3 cellular contexts compared by ENCODE assay signal in the genomic region with DNA sequence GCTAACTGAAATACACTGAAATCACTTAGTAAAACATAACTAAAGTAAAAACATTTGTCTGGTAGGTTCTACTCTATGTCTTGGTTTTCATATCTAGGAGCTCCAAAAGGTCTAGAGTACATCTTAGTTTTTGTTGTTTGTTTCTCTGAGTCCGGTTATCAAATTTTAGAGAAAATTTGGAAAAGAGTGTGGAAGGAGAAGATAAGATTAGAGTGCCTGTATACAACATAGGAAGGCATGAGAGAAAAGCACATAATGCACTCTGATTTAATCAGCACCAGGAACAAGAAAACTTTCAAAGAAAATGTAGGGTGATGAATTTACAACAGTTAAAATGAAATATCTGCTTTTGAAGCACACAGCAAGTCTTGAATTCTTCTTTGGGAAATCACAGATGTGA.
TF ChIP-seq lines count a peak whose summit lies in the region.

No MANE protein-coding gene starts in this region.

TF ChIP-seq in GM23338, 12 proteins besides CTCF, POLR2A, EP300 and RAD21 (continues in another document):
- no peak for TF ChIP-seq EZH2 (IDR thresholded peaks at IDR 0.05; ENCODE audit: low read depth, unreplicated experiment)
- no peak for TF ChIP-seq EZH2phosphoT487 (IDR thresholded peaks at IDR 0.05; ENCODE audit: unreplicated experiment)
- no peak for TF ChIP-seq CREB1 (CRISPR knock-in tag; IDR thresholded peaks at IDR 0.05; ENCODE audit: low read depth)
- no peak for TF ChIP-seq ZNF462 (CRISPR knock-in tag; IDR thresholded peaks at IDR 0.05)
- TF ChIP-seq ZNF114 (CRISPR knock-in tag; IDR thresholded peaks at IDR 0.05), result no peak
- no peak for TF ChIP-seq NANOG (IDR thresholded peaks at IDR 0.05; ENCODE audit: borderline replicate concordance)
- no peak for TF ChIP-seq ZNF331 (CRISPR knock-in tag; IDR thresholded peaks at IDR 0.05; ENCODE audit: low read depth)
- no peak for TF ChIP-seq POLR2AphosphoS5 (IDR thresholded peaks at IDR 0.05; ENCODE audit: low read depth)

TF ChIP-seq in K562, 482 proteins besides CTCF, POLR2A, EP300 and RAD21:
- TF ChIP-seq BDP1 (IDR thresholded peaks at IDR 0.05; ENCODE audit: insufficient read depth, insufficient read length), result no peak
- TF ChIP-seq TEAD4 (IDR thresholded peaks at IDR 0.05; ENCODE audit: low read length), result 0 out of 2 replicates have a peak, but pooled peaks have one; percentile 38
- no peak for TF ChIP-seq TEAD4 (CRISPR knock-in tag; IDR thresholded peaks at IDR 0.05; ENCODE audit: borderline replicate concordance)
- peak; percentile 63 for TF ChIP-seq SMARCA4 (IDR thresholded peaks at IDR 0.05)
- TF ChIP-seq SOX6 (IDR thresholded peaks at IDR 0.05), result peak; percentile 50; the same call in 1 of the 2 replicates
- TF ChIP-seq DPF2 (IDR thresholded peaks at IDR 0.05), result 0 out of 2 replicates have a peak, but pooled peaks have one; percentile 55
- no peak for TF ChIP-seq ZNF165 (CRISPR knock-in tag; IDR thresholded peaks at IDR 0.05; ENCODE audit: borderline replicate concordance)
- TF ChIP-seq TCF3 (CRISPR knock-in tag; IDR thresholded peaks at IDR 0.05), result peak; percentile 49
- 0 out of 4 replicates have a peak, but pooled peaks of 1 of the 2 experiments have one; percentile 13 for TF ChIP-seq KDM1A (IDR thresholded peaks at IDR 0.05)
- TF ChIP-seq CBFA2T3 (IDR thresholded peaks at IDR 0.05), result peak; percentile 55
- no peak for TF ChIP-seq ZNF217 (CRISPR knock-in tag; IDR thresholded peaks at IDR 0.05)
- 0 out of 4 replicates have a peak, but pooled peaks of 1 of the 2 experiments have one; percentile 35 for TF ChIP-seq RCOR1 (IDR thresholded peaks at IDR 0.05; ENCODE audit: borderline replicate concordance in 1 of 2, low read depth in 2 of 2, low read length in 2 of 2)
- peak; percentile 25; the same call in 1 of the 2 replicates for TF ChIP-seq CBFA2T2 (conservative IDR thresholded peaks at IDR 0.05)
- TF ChIP-seq ADNP (tag; IDR thresholded peaks at IDR 0.05), result no peak
- no peak for TF ChIP-seq SMARCA5 (IDR thresholded peaks at IDR 0.05)
- TF ChIP-seq NCOR1 (IDR thresholded peaks at IDR 0.05), result 0 out of 2 replicates have a peak, but pooled peaks have one; percentile 31
- TF ChIP-seq MTA2 (IDR thresholded peaks at IDR 0.05; ENCODE audit: low read depth), result peak; percentile 46
- TF ChIP-seq TAL1 (IDR thresholded peaks at IDR 0.05), result peak; percentile 61
- peak; percentile 83 for TF ChIP-seq ARID1B (IDR thresholded peaks at IDR 0.05)
- TF ChIP-seq FOXK2 (conservative IDR thresholded peaks at IDR 0.05 in 1 of 2, IDR thresholded peaks at IDR 0.05 in 1 of 2; ENCODE audit: low read depth in 2 of 2), result 0 out of 4 replicates have a peak, but pooled peaks of 1 of the 2 experiments have one; percentile 20
- TF ChIP-seq ERF (CRISPR knock-in tag; IDR thresholded peaks at IDR 0.05), result no peak

TF ChIP-seq in H1, 55 proteins besides CTCF, POLR2A, EP300 and RAD21:
- TF ChIP-seq BRCA1 (IDR thresholded peaks at IDR 0.05; ENCODE audit: low read depth, low read length) (no peak), RXRA (IDR thresholded peaks at IDR 0.05; ENCODE audit: insufficient read depth, low read depth, low read length) (no peak), MAFK (IDR thresholded peaks at IDR 0.05; ENCODE audit: low read depth, low read length) (no peak), CHD1 (IDR thresholded peaks at IDR 0.05; ENCODE audit: low read depth, low read length) (no peak), SP2 (IDR thresholded peaks at IDR 0.05; ENCODE audit: low read length) (no peak), MAX (IDR thresholded peaks at IDR 0.05) (no peak), NRF1 (IDR thresholded peaks at IDR 0.05; ENCODE audit: low read depth, low read length) (no peak), JUN (IDR thresholded peaks at IDR 0.05; ENCODE audit: low read depth, low read length) (no peak), TBP (IDR thresholded peaks at IDR 0.05; ENCODE audit: low read depth, low read length) (no peak), CEBPB (IDR thresholded peaks at IDR 0.05; ENCODE audit: low read depth, low read length) (no peak), SAP30 (IDR thresholded peaks at IDR 0.05; ENCODE audit: insufficient read depth, insufficient replicate concordance, low read length) (no peak), KDM1A (IDR thresholded peaks at IDR 0.05; ENCODE audit: borderline replicate concordance, low read length) (no peak), RFX5 (IDR thresholded peaks at IDR 0.05; ENCODE audit: borderline replicate concordance, low read depth, low read length) (no peak), TCF12 (IDR thresholded peaks at IDR 0.05; ENCODE audit: low read depth, low read length) (no peak), NANOG (IDR thresholded peaks at IDR 0.05; ENCODE audit: insufficient read depth, low read depth, low read length, poor library complexity, severe bottlenecking) (no peak), ASH2L (IDR thresholded peaks at IDR 0.05; ENCODE audit: low read length) (no peak)
- TF ChIP-seq, protein P1, sequence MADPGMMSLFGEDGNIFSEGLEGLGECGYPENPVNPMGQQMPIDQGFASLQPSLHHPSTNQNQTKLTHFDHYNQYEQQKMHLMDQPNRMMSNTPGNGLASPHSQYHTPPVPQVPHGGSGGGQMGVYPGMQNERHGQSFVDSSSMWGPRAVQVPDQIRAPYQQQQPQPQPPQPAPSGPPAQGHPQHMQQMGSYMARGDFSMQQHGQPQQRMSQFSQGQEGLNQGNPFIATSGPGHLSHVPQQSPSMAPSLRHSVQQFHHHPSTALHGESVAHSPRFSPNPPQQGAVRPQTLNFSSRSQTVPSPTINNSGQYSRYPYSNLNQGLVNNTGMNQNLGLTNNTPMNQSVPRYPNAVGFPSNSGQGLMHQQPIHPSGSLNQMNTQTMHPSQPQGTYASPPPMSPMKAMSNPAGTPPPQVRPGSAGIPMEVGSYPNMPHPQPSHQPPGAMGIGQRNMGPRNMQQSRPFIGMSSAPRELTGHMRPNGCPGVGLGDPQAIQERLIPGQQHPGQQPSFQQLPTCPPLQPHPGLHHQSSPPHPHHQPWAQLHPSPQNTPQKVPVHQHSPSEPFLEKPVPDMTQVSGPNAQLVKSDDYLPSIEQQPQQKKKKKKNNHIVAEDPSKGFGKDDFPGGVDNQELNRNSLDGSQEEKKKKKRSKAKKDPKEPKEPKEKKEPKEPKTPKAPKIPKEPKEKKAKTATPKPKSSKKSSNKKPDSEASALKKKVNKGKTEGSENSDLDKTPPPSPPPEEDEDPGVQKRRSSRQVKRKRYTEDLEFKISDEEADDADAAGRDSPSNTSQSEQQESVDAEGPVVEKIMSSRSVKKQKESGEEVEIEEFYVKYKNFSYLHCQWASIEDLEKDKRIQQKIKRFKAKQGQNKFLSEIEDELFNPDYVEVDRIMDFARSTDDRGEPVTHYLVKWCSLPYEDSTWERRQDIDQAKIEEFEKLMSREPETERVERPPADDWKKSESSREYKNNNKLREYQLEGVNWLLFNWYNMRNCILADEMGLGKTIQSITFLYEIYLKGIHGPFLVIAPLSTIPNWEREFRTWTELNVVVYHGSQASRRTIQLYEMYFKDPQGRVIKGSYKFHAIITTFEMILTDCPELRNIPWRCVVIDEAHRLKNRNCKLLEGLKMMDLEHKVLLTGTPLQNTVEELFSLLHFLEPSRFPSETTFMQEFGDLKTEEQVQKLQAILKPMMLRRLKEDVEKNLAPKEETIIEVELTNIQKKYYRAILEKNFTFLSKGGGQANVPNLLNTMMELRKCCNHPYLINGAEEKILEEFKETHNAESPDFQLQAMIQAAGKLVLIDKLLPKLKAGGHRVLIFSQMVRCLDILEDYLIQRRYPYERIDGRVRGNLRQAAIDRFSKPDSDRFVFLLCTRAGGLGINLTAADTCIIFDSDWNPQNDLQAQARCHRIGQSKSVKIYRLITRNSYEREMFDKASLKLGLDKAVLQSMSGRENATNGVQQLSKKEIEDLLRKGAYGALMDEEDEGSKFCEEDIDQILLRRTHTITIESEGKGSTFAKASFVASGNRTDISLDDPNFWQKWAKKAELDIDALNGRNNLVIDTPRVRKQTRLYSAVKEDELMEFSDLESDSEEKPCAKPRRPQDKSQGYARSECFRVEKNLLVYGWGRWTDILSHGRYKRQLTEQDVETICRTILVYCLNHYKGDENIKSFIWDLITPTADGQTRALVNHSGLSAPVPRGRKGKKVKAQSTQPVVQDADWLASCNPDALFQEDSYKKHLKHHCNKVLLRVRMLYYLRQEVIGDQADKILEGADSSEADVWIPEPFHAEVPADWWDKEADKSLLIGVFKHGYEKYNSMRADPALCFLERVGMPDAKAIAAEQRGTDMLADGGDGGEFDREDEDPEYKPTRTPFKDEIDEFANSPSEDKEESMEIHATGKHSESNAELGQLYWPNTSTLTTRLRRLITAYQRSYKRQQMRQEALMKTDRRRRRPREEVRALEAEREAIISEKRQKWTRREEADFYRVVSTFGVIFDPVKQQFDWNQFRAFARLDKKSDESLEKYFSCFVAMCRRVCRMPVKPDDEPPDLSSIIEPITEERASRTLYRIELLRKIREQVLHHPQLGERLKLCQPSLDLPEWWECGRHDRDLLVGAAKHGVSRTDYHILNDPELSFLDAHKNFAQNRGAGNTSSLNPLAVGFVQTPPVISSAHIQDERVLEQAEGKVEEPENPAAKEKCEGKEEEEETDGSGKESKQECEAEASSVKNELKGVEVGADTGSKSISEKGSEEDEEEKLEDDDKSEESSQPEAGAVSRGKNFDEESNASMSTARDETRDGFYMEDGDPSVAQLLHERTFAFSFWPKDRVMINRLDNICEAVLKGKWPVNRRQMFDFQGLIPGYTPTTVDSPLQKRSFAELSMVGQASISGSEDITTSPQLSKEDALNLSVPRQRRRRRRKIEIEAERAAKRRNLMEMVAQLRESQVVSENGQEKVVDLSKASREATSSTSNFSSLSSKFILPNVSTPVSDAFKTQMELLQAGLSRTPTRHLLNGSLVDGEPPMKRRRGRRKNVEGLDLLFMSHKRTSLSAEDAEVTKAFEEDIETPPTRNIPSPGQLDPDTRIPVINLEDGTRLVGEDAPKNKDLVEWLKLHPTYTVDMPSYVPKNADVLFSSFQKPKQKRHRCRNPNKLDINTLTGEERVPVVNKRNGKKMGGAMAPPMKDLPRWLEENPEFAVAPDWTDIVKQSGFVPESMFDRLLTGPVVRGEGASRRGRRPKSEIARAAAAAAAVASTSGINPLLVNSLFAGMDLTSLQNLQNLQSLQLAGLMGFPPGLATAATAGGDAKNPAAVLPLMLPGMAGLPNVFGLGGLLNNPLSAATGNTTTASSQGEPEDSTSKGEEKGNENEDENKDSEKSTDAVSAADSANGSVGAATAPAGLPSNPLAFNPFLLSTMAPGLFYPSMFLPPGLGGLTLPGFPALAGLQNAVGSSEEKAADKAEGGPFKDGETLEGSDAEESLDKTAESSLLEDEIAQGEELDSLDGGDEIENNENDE (IDR thresholded peaks at IDR 0.05; ENCODE audit: insufficient replicate concordance, low read length), result no peak
